Comparison of ENCODE assay signal across 20 cellular contexts in the genomic region with DNA sequence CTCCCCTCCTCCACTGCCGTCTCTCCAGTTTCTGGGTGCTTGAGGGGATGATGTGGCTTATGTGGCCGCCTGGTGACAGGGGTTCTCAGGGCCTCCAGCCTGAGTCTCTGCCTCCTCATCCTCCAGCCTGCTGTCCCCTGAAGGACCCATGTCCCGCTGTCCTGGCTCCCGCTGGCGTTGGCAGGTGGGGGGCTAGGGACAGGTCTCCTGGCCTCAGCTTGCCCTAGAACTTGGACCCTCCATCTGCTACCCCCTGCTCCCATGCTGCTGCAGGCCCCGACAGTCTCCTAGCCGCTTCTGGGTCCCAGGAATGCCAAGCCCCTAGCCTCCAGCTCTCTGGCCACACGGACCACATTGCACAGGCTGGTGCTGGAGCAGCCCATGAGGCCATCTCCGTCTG.
"Had no signal": no experiment of that assay in that cellular context is flagged by ENCODE, and none has a peak within 500 bp of the region (broad histone marks: within the 10 kb centered on the region; RNA-seq: fewer than 3 reads in every experiment).

No MANE protein-coding gene starts in this region.

- H3K36me3 Mint-ChIP-seq: immature natural killer cell, natural killer cell had no signal

- H3K27ac ChIP-seq: dorsolateral prefrontal cortex, pancreas, prostate gland, right lobe of liver, testis, tibial nerve, upper lobe of right lung, vagina had no signal

- H3K27ac Mint-ChIP-seq: immature natural killer cell; natural killer cell; stimulated activated naive CD8-positive, alpha-beta T cell treated with anti-CD3 and anti-CD28 coated beads, Interleukin-15, amount 100 ng/mL, for 72 hours had no signal

- H3K9me3 Mint-ChIP-seq: natural killer cell had no signal

- DNase-seq: cortex of kidney; dorsolateral prefrontal cortex; effector CD8-positive, alpha-beta T cell; immature natural killer cell; natural killer cell; nucleus accumbens; pancreas; stimulated activated CD4-positive, alpha-beta T cell treated with anti-CD3 and anti-CD28 coated beads, Interleukin-2, amount 100 ng/mL, for 24 hours; stimulated activated CD4-positive, alpha-beta T cell treated with anti-CD3 and anti-CD28 coated beads, Interleukin-4, amount 100 ng/mL, for 4 hours; stimulated activated naive B cell treated with anti-CD40 and anti-IgM and Interleukin-4, amounts not matched to agents 10 μg/mL and 1 μg/mL and 100 μg/mL, for 72 hours; stimulated activated naive CD8-positive, alpha-beta T cell treated with anti-CD3 and anti-CD28 coated beads, Interleukin-15, amount 100 ng/mL, for 72 hours; testis; upper lobe of right lung had no signal

- H3K4me3 Mint-ChIP-seq: immature natural killer cell; natural killer cell; neural crest cell; stimulated activated naive B cell treated with anti-CD40 and anti-IgM and Interleukin-4, amounts not matched to agents 10 μg/mL and 1 μg/mL and 100 μg/mL, for 72 hours; stimulated activated naive CD8-positive, alpha-beta T cell treated with anti-CD3 and anti-CD28 coated beads, Interleukin-15, amount 100 ng/mL, for 72 hours had no signal

- H3K9me3 ChIP-seq: pancreas, prostate gland, right lobe of liver, testis, upper lobe of right lung, vagina had no signal

- H3K36me3 ChIP-seq: pancreas, prostate gland, right lobe of liver, tibial nerve, upper lobe of right lung, vagina had no signal

- H3K4me3 ChIP-seq: dorsolateral prefrontal cortex, pancreas, prostate gland, right lobe of liver, testis, tibial nerve, upper lobe of right lung, vagina had no signal

- H3K27me3 ChIP-seq: pancreas, right lobe of liver, testis, upper lobe of right lung, vagina had no signal

- ATAC-seq: esophagus mucosa; left cardiac atrium; natural killer cell; pancreas; right lobe of liver; stimulated activated naive B cell treated with anti-CD40 and anti-IgM and Interleukin-4, amounts not matched to agents 10 μg/mL and 1 μg/mL and 100 μg/mL, for 72 hours; stimulated activated naive CD8-positive, alpha-beta T cell treated with anti-CD3 and anti-CD28 coated beads, Interleukin-15, amount 100 ng/mL, for 72 hours; upper lobe of right lung had no signal

- H3K4me1 Mint-ChIP-seq: immature natural killer cell; natural killer cell; stimulated activated naive B cell treated with anti-CD40 and anti-IgM and Interleukin-4, amounts not matched to agents 10 μg/mL and 1 μg/mL and 100 μg/mL, for 72 hours; stimulated activated naive CD8-positive, alpha-beta T cell treated with anti-CD3 and anti-CD28 coated beads, Interleukin-15, amount 100 ng/mL, for 72 hours had no signal
